ENCODE assay signal across 8 cellular contexts in the genomic region with DNA sequence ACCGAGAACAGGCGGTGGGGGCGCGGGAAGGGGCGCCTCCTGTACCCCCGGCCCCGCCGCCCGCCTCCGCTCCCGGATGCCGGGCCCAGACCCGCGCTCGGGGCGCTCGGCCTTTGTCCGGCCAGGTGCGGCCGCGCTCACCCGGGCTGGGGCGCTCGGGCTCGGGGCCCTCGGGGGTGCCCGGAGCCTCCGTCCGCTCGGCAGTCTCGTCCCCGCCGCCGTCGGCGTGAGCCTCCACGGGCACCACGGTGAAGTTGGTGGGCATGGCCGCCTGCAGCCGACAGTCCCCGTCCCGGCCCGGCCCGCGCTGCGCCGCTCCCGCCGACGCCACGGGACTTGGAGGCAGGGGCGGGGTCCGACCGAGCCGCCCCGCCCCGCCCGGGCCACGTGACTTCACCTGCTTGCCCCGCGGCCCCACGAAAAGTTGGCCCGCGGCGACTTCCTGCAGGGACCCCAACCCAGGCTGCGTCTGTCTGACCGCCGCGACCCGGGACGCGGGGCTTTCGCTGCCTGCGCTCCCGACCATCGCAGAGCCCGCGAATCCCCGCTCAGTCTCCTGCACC. TPM values are rescaled to one million over a fixed set of nuclear protein-coding genes. Genes with fewer than 3 reads are reported as not detected.
DNase-seq lines count a peak whose midpoint lies in the region; ATAC-seq, FAIRE-seq and TF ChIP-seq lines count a peak whose summit lies in the region.

SLC12A7 (minus strand) TSS at position 337 of the 563 bp plus-strand sequence; CDS start at position 265, 72 bp downstream.

- ATAC-seq in GM19023 (IDR thresholded peaks at IDR 0.05; ENCODE audit: unreplicated experiment) (peak; percentile 70), K562 (peak; percentile 87)

- no peaks in the 10 kb centered on the region for H3K9me3 ChIP-seq in A673 (ENCODE audit: low read depth, low read length, poor library complexity, severe bottlenecking)
- no peaks in the 10 kb centered on the region for H3K9me3 ChIP-seq in K562 (replicated peaks; ENCODE audit: control insufficient read depth, insufficient read depth, low read depth, low read length)
- no peaks in the 10 kb centered on the region for H3K9me3 ChIP-seq in iPS-20b (ENCODE audit: insufficient read depth, low read depth, low read length)
- H3K9me3 ChIP-seq in small intestine (ENCODE audit: control insufficient read depth, low read depth) = no peaks in the 10 kb centered on the region

- peak within 1 kb of the TSS; percentile 87 for H3K27ac ChIP-seq in A673 (ENCODE audit: low read depth, low read length, poor library complexity, severe bottlenecking)
- no peak within 1 kb of the TSS for H3K27ac ChIP-seq in K562 (ENCODE audit: extremely low read depth, low read depth, low read length)
- H3K27ac ChIP-seq in iPS-20b (ENCODE audit: low read length) = no peak within 1 kb of the TSS
- peak within 1 kb of the TSS; percentile 91 to 96 for H3K27ac ChIP-seq in small intestine (ENCODE audit: low read depth in 1 of 2, low read length in 1 of 2)

- TF ChIP-seq RAD21 in K562 (CRISPR knock-in tag; conservative IDR thresholded peaks at IDR 0.05 in 1 of 2, IDR thresholded peaks at IDR 0.05 in 1 of 2) = no peak

- CTCF ChIA-PET in A673 (lab: Charles Lee) (no interaction called here), K562 (lab: Yijun Ruan, JAX; ENCODE audit: low intra/inter-chr PET ratio) (no interaction called here)

- intact Hi-C loops in A673 (cut with micrococcal nuclease; ENCODE audit: unreplicated experiment) (no loop called here), K562 (cut with micrococcal nuclease) (no loop called here)

- POLR2A ChIA-PET in A673 (lab: Charles Lee; ENCODE audit: low non-redundant PET) = no interaction called here
- POLR2A ChIA-PET in K562 (lab: Yijun Ruan, JAX) = no interaction called here

- no peak for TF ChIP-seq POLR2A in K562 (conservative IDR thresholded peaks at IDR 0.05)

- H3K4me2 ChIP-seq in K562 (ENCODE audit: insufficient read depth, low read length) = peak within 1 kb of the TSS; percentile 40

- H3K36me3 ChIP-seq in A673 (ENCODE audit: insufficient read depth, low read length, poor library complexity, severe bottlenecking) (no peaks in the 10 kb centered on the region), K562 (ENCODE audit: control insufficient read depth, insufficient read depth, low read length) (no peaks in the 10 kb centered on the region), iPS-20b (ENCODE audit: insufficient read depth, low read depth, low read length) (peaks cover 5% of the 10 kb centered on the region), small intestine (ENCODE audit: control insufficient read depth in 2 of 2, insufficient read depth in 2 of 2, low read length in 2 of 2) (no peaks in the 10 kb centered on the region)

- TF ChIP-seq CTCF in A673 (conservative IDR thresholded peaks at IDR 0.05; ENCODE audit: low read depth, low read length) = no peak
- no peak for TF ChIP-seq CTCF in K562 (IDR thresholded peaks at IDR 0.05 in 2 of 3, conservative IDR thresholded peaks at IDR 0.05 in 1 of 3; ENCODE audit: insufficient read depth in 2 of 3, low read depth in 1 of 3, low read length in 3 of 3)

- FAIRE-seq in K562 (lab: Jason Lieb, UNC) = no peak
- FAIRE-seq in small intestine (lab: Jason Lieb, UNC) = no peak

- H3K27me3 ChIP-seq in A673 (replicated peaks; ENCODE audit: insufficient read depth, low read depth, low read length, poor library complexity) = no peaks in the 10 kb centered on the region
- H3K27me3 ChIP-seq in K562 (ENCODE audit: control insufficient read depth in 2 of 2, insufficient read depth in 2 of 2, low read length in 2 of 2) = peaks cover 3 to 53% of the 10 kb centered on the region in 2 experiments; a peak in 3 of 5 replicates
- H3K27me3 ChIP-seq in iPS-20b (ENCODE audit: insufficient read depth, low read length) = no peaks in the 10 kb centered on the region
- H3K27me3 ChIP-seq in small intestine (ENCODE audit: control insufficient read depth in 2 of 2, insufficient read depth in 2 of 2, low read length in 2 of 2) = no peaks in the 10 kb centered on the region

- H3K4me1 ChIP-seq in A673 (ENCODE audit: insufficient read depth, low read length, poor library complexity, severe bottlenecking) (peaks cover 8% of the 10 kb centered on the region), K562 (replicated peaks in 1 of 2; ENCODE audit: control insufficient read depth in 2 of 2, insufficient read depth in 2 of 2, low read length in 2 of 2) (peaks cover 7 to 77% of the 10 kb centered on the region in 2 experiments; a peak in 4 of 5 replicates), iPS-20b (ENCODE audit: insufficient read depth, low read length) (peaks cover 8% of the 10 kb centered on the region; the same call in 1 of the 2 replicates), small intestine (ENCODE audit: control insufficient read depth in 2 of 2, insufficient read depth in 1 of 2, low read depth in 1 of 2, low read length in 1 of 2) (peaks cover 0 to 4% of the 10 kb centered on the region in 2 donors)

- H3K4me3 ChIP-seq in A673 (ENCODE audit: low read depth, low read length, poor library complexity, severe bottlenecking) (peak within 1 kb of the TSS; percentile 94), K562 (peak within 1 kb of the TSS; percentile 34), iPS-20b (ENCODE audit: low read length) (peak within 1 kb of the TSS; percentile 77; the same call in 1 of the 2 replicates), small intestine (ENCODE audit: low read depth in 1 of 2, low read length in 2 of 2) (peak within 1 kb of the TSS; percentile 92 to 95)

- TF ChIP-seq EP300 in K562 (IDR thresholded peaks at IDR 0.05; ENCODE audit: low read length) = no peak

- no peaks in the 10 kb centered on the region for H3K9me1 ChIP-seq in K562 (ENCODE audit: control insufficient read depth, insufficient read depth, low read length)

- H4K20me1 ChIP-seq in K562 (replicated peaks; ENCODE audit: control insufficient read depth, insufficient read depth, low read length) = peaks cover 10% of the 10 kb centered on the region

- no TSS peak for BruUV-seq in A673 (replicated peaks; lab: Mats Ljungman, UMichigan)
- BruUV-seq in K562 (replicated peaks; lab: Mats Ljungman, UMichigan) = no TSS peak

- H3K79me2 ChIP-seq in K562 (ENCODE audit: control insufficient read depth, insufficient read depth, low read length) = no peaks in the 10 kb centered on the region

- in situ Hi-C loops in K562 (cut with MboI) = no loop called here

- H2AFZ ChIP-seq in K562 (ENCODE audit: low read depth, low read length) = peak within 1 kb of the TSS; percentile 66; the same call in 1 of the 2 replicates

- WGBS in K562 (ENCODE audit: insufficient coverage, low coverage, missing lambda C conversion rate) = 3% methylated on average over 17 of the region's 79 CpGs
- 1% methylated on average over 48 to 79 of the region's 79 CpGs for WGBS in small intestine, 3 donors

- DNase-seq in A673 (ENCODE audit: low spot score) (peak; percentile 73), HT-29 (ENCODE audit: low spot score) (peak; percentile 85), T-helper 1 cell (peak; percentile 38 to 73 (median 56)), K562 (ENCODE audit: extremely low read depth in 1 of 4, low spot score in 3 of 4) (peak; percentile 50 to 91 (median 84)), small intestine (peak; percentile 80), NCI-H446 (lab: John Stamatoyannopoulos, UW) (no peak)

- H3K9ac ChIP-seq in K562 (ENCODE audit: insufficient read depth in 1 of 2, low read depth in 2 of 2, low read length in 2 of 2) = peak within 1 kb of the TSS; percentile 37 to 88; a peak in 3 of 4 replicates
- H3K9ac ChIP-seq in iPS-20b (ENCODE audit: low read depth, low read length) = peak within 1 kb of the TSS; percentile 72; the same call in 1 of the 2 replicates

TF ChIP-seq in K562, 482 proteins besides CTCF, POLR2A, EP300 and RAD21 (continues in another document):
- TF ChIP-seq KLF13 (tag; IDR thresholded peaks at IDR 0.05; ENCODE audit: borderline replicate concordance, low read depth) (peak; percentile 68; the same call in 1 of the 2 replicates), PHF8 (IDR thresholded peaks at IDR 0.05; ENCODE audit: borderline replicate concordance, low read length) (peak; percentile 84; the same call in 1 of the 2 replicates), MTA3 (IDR thresholded peaks at IDR 0.05; ENCODE audit: borderline replicate concordance) (peak; percentile 26; the same call in 1 of the 2 replicates), RAD51 (IDR thresholded peaks at IDR 0.05; ENCODE audit: borderline replicate concordance, low read depth) (peak; percentile 85), BHLHE40 (IDR thresholded peaks at IDR 0.05; ENCODE audit: low read length) (peak; percentile 60), SRF (CRISPR knock-in tag; IDR thresholded peaks at IDR 0.05) (no peak)

RNA-seq across cellular contexts. Expression of gene SLC12A7, which starts in this region (rescaled TPM):
- 45.2 and 55.5 TPM in 2 replicates for total RNA-seq in A673 (2021)
- total RNA-seq in HT-29 (2014; rRNA removed; shearing (Covaris generic)) = 129 and 134 TPM in 2 replicates
- 13.6 and 46.2 TPM in 2 replicates for total RNA-seq in K562 (2011; cell fraction: chromatin; rRNA removed; ENCODE audit: low replicate concordance)
- 15.9 and 26.2 TPM in 2 replicates for total RNA-seq in K562 (2011; cell fraction: nucleolus; rRNA removed)
- 8.9 and 10.9 TPM in 2 replicates for total RNA-seq in K562 (2011; cell fraction: nucleoplasm; rRNA removed)
- 1.1 and 1.3 TPM in 2 replicates for total RNA-seq in K562 (2014; rRNA removed)
- 0.11 and 0.22 TPM in 2 replicates for total RNA-seq in K562 (2014; rRNA removed; fragmentation: Illumina TruSeq; extraction: Trizol)
- total RNA-seq in K562 (2015; rRNA removed; fragmentation: Illumina TruSeq; extraction: Trizol) = 0.51 and 0.53 TPM in 2 replicates
- 1.8 and 1.9 TPM in 2 replicates for total RNA-seq in K562 (2021)
- 3.1 and 15.7 TPM in 2 replicates for polyA plus RNA-seq in K562 (2011; rRNA removed)
- polyA plus RNA-seq in K562 (2011; cell fraction: cytosol; rRNA removed) = 5.3 and 11.3 TPM in 2 replicates
- polyA plus RNA-seq in K562 (2011; cell fraction: nucleus; rRNA removed) = 55.8 and 115 TPM in 2 replicates
- 1.2 and 3.8 TPM in 2 replicates for polyA plus RNA-seq in K562 (2012)
- polyA plus RNA-seq in K562 (2014; fragmentation: Illumina TruSeq; extraction: Trizol) = 0.56 and 0.83 TPM in 2 replicates
- under 1 TPM; 0.01 to 0.04 TPM for polyA plus RNA-seq in K562 (2014; fragmentation: Nextera tagmentation; extraction: Ambion mirVana)
- polyA plus RNA-seq in K562 (2014; rRNA removed) = 0.73 and 1.0 TPM in 2 replicates
- polyA minus RNA-seq in K562 (2011; rRNA and poly(A)+ RNA removed) = 2.5 and 9.1 TPM in 2 replicates
- polyA minus RNA-seq in K562 (2011; cell fraction: cytosol; rRNA and poly(A)+ RNA removed) = 5.9 and 21.7 TPM in 2 replicates
- 13.1 and 36.8 TPM in 2 replicates for polyA minus RNA-seq in K562 (2011; cell fraction: nucleus; rRNA and poly(A)+ RNA removed)
- 10 to 100 TPM; 32.7 to 49.2 (median 39.8) TPM for polyA plus RNA-seq in small intestine

Comparison
In these comparisons a context has a peak if more than half of its experiments do, and no peak if none do; other contexts are left out.
1. DNase-seq: peak in A673 (single experiment), HT-29 (single experiment), T-helper 1 cell (5 of 5), K562 (4 of 4) and small intestine (single experiment); none in NCI-H446 (0 of 2).
2. H3K27ac ChIP-seq: peak in A673 (single experiment) and small intestine (2 of 2); none in K562 (single experiment) and iPS-20b (single experiment).
3. H3K4me3 ChIP-seq: peak in every context shown above with its lines; median percentile 94 in A673; 94 in small intestine; 77 in iPS-20b; 34 in K562.